In genomic region chr3:71185733-71186455, GRCh38 we compare ENCODE assay signal across 10 cellular contexts.
DNase-seq lines count a peak whose midpoint lies in the region; ATAC-seq and TF ChIP-seq lines count a peak whose summit lies in the region.
"Had no signal": no experiment of that assay in that cellular context is flagged by ENCODE, and none has a peak within 500 bp of the region (broad histone marks: within the 10 kb centered on the region; RNA-seq: fewer than 3 reads in every experiment).

No MANE protein-coding gene starts in this region.

- H3F3A ChIP-seq in OCI-LY1 (ENCODE audit: insufficient read depth, low read length), result no peaks in the 10 kb centered on the region

- no TSS peak for BruUV-seq in mammary epithelial cell (replicated peaks; lab: Mats Ljungman, UMichigan)

- TF ChIP-seq CTCF in OCI-LY1 (IDR thresholded peaks at IDR 0.05; ENCODE audit: low read length) (no peak), mammary epithelial cell (conservative IDR thresholded peaks at IDR 0.05 in 1 of 2, IDR thresholded peaks at IDR 0.05 in 1 of 2; ENCODE audit: extremely low read depth in 1 of 2, insufficient read depth in 1 of 2, low read depth in 1 of 2, low read length in 2 of 2) (no peak), natural killer cell (IDR thresholded peaks at IDR 0.05) (no peak)

- H3K36me3 Mint-ChIP-seq in natural killer cell, result no peaks in the 10 kb centered on the region

- H3K79me2 ChIP-seq in OCI-LY1 (ENCODE audit: insufficient read depth, low read length) (no peaks in the 10 kb centered on the region), mammary epithelial cell (ENCODE audit: insufficient read depth, low read length) (no peaks in the 10 kb centered on the region)

- H3K9ac ChIP-seq in OCI-LY1 (ENCODE audit: low read length) (no peak overlapping the region), mammary epithelial cell (ENCODE audit: insufficient read depth, low read length) (no peak overlapping the region)

- H3K27ac Mint-ChIP-seq in natural killer cell, result peak overlapping the region in 1 of 2 donors; percentile 26

- ATAC-seq in natural killer cell, result peak; percentile 78 to 86 (median 82)
- ATAC-seq in GM21576 (IDR thresholded peaks at IDR 0.05; ENCODE audit: unreplicated experiment), result no peak
- ATAC-seq: A549 had no signal

- H3K9me3 Mint-ChIP-seq in natural killer cell, result no peaks in the 10 kb centered on the region

- H3K36me3 ChIP-seq in OCI-LY1 (ENCODE audit: insufficient read depth, low read length) (peaks cover 7% of the 10 kb centered on the region; the same call in 1 of the 2 replicates), mammary epithelial cell (ENCODE audit: insufficient read depth, low read length) (no peaks in the 10 kb centered on the region), HAP-1 (replicated peaks) (no peaks in the 10 kb centered on the region)

- no peak overlapping the region for H2AFZ ChIP-seq in OCI-LY1 (ENCODE audit: low read length)
- no peak overlapping the region for H2AFZ ChIP-seq in mammary epithelial cell (ENCODE audit: low read depth, low read length)

- H3K4me3 ChIP-seq in OCI-LY1 (ENCODE audit: low read depth, low read length, poor library complexity, severe bottlenecking) (no peak overlapping the region), mammary epithelial cell (replicated peaks in 1 of 3; ENCODE audit: insufficient read depth in 1 of 3, low read depth in 2 of 3, low read length in 3 of 3) (no peak overlapping the region), HAP-1 (no peak overlapping the region)
- H3K4me3 ChIP-seq: A549 had no signal

- H3K4me1 Mint-ChIP-seq in natural killer cell, result peaks cover 0 to 8% of the 10 kb centered on the region in 2 donors

- H3K4me2 ChIP-seq in OCI-LY1 (ENCODE audit: low read length) (no peak overlapping the region), mammary epithelial cell (ENCODE audit: insufficient read depth, low read depth, low read length) (no peak overlapping the region)

- intact Hi-C loops in mammary epithelial cell (cut with micrococcal nuclease), result no loop called here
- intact Hi-C loops in natural killer cell (cut with micrococcal nuclease), result loop anchor here (5.0 kb wide), 1 partner anchor 41 kb away; no protein-coding TSS in a partner anchor

- no peaks in the 10 kb centered on the region for H3K27me3 Mint-ChIP-seq in natural killer cell (ENCODE audit: low read depth in 2 of 2)

- CTCF ChIA-PET in mammary epithelial cell (lab: Charles Lee; ENCODE audit: low non-redundant PET), result no interaction called here

- in situ Hi-C loops in mammary epithelial cell (cut with MboI; ENCODE audit: low sequenced_read_pairs in 2 of 2) (no loop called here), HAP-1 (cut with MboI; ENCODE audit: low sequenced_read_pairs) (no loop called here)

- no peaks in the 10 kb centered on the region for H3K9me2 ChIP-seq in OCI-LY1 (ENCODE audit: low read depth, low read length)

- peak overlapping the region; percentile 27 for H3K27ac ChIP-seq in OCI-LY1 (ENCODE audit: low read depth, low read length, poor library complexity, severe bottlenecking)
- H3K27ac ChIP-seq in mammary epithelial cell (ENCODE audit: insufficient read depth, low read depth, low read length), result no peak overlapping the region
- H3K27ac ChIP-seq: HL-60 had no signal

- DNase-seq in NCI-H146 (lab: John Stamatoyannopoulos, UW) (peak; percentile 18), NCI-H146 treated with DMSO at 0.1 percent for 48 hours (lab: John Stamatoyannopoulos, UW; ENCODE audit: unreplicated experiment) (no peak), mammary epithelial cell (peak; percentile 59), natural killer cell (no peak), NK-92 (lab: John Stamatoyannopoulos, UW; ENCODE audit: unreplicated experiment) (no peak), HAP-1 (ENCODE audit: low spot score in 2 of 2) (no peak)

- H3K4me1 ChIP-seq in OCI-LY1 (ENCODE audit: insufficient read depth, low read length, severe bottlenecking) (peaks cover 30% of the 10 kb centered on the region), mammary epithelial cell (ENCODE audit: insufficient read depth, low read length) (no peaks in the 10 kb centered on the region), HAP-1 (peaks cover 23% of the 10 kb centered on the region)

- H3K9me3 ChIP-seq in OCI-LY1 (ENCODE audit: low read length), result no peaks in the 10 kb centered on the region
- no peaks in the 10 kb centered on the region for H3K9me3 ChIP-seq in mammary epithelial cell (replicated peaks; ENCODE audit: insufficient read depth, low read length)
- no peaks in the 10 kb centered on the region for H3K9me3 ChIP-seq in HAP-1

- no peaks in the 10 kb centered on the region for H4K20me1 ChIP-seq in OCI-LY1 (ENCODE audit: insufficient read depth, low read length)
- H4K20me1 ChIP-seq in mammary epithelial cell (ENCODE audit: insufficient read depth, low read length), result no peaks in the 10 kb centered on the region

- WGBS in mammary epithelial cell (ENCODE audit: low coverage, missing lambda C conversion rate), result 87% methylated on average over 3 of the region's 3 CpGs

- dilution Hi-C loops in mammary epithelial cell (cut with HindIII; ENCODE audit: low sequenced_read_pairs), result no loop called here

- H3K4me3 Mint-ChIP-seq in natural killer cell, result no peak overlapping the region

- H3K27me3 ChIP-seq in OCI-LY1 (ENCODE audit: insufficient read depth, low read length), result no peaks in the 10 kb centered on the region
- no peaks in the 10 kb centered on the region for H3K27me3 ChIP-seq in mammary epithelial cell (ENCODE audit: insufficient read depth, low read length)
- H3K27me3 ChIP-seq in HAP-1 (ENCODE audit: low read depth), result no peaks in the 10 kb centered on the region

Comparison
In these comparisons a context has a peak if more than half of its experiments do, and no peak if none do; other contexts are left out.
1. DNase-seq: peak in NCI-H146 (single experiment) and mammary epithelial cell (single experiment); none in NCI-H146 treated with DMSO at 0.1 percent for 48 hours (single experiment), natural killer cell (single experiment), NK-92 (single experiment) and HAP-1 (0 of 2).